8 cellular contexts compared by ENCODE assay signal in genomic region chr12:116015525-116015924, GRCh38.
DNase-seq lines count a peak whose midpoint lies in the region; ATAC-seq, FAIRE-seq and TF ChIP-seq lines count a peak whose summit lies in the region.

No MANE protein-coding gene starts in this region.

- no peaks in the 10 kb centered on the region for H3K4me1 Mint-ChIP-seq in astrocyte (ENCODE audit: low read depth, unreplicated experiment)

- peaks cover 2% of the 10 kb centered on the region for H3K36me3 Mint-ChIP-seq in astrocyte (ENCODE audit: low read depth, unreplicated experiment)

- TF ChIP-seq CTCF in astrocyte (IDR thresholded peaks at IDR 0.05; ENCODE audit: insufficient read depth, low read depth, low read length) (peak; percentile 55), testis (IDR thresholded peaks at IDR 0.05) (peak; percentile 34 to 47 (median 46))

- no peak overlapping the region for H3K4me2 ChIP-seq in astrocyte (ENCODE audit: low read length)

- no peaks in the 10 kb centered on the region for H3K9me3 ChIP-seq in astrocyte (ENCODE audit: insufficient read depth, low read depth, low read length)
- no peaks in the 10 kb centered on the region for H3K9me3 ChIP-seq in testis

- no peaks in the 10 kb centered on the region for H3K79me2 ChIP-seq in astrocyte (ENCODE audit: insufficient read depth, low read length)

- ATAC-seq in HG03354 (IDR thresholded peaks at IDR 0.05; ENCODE audit: poor library complexity, severe bottlenecking, unreplicated experiment), result no peak

- DNase-seq in NCI-H82 (lab: John Stamatoyannopoulos, UW) (peak; percentile 26), NCI-H82 treated with DMSO at 0.1 percent for 48 hours (lab: John Stamatoyannopoulos, UW; ENCODE audit: unreplicated experiment) (no peak), NCI-H1694 (lab: John Stamatoyannopoulos, UW) (peak; percentile 57), astrocyte (ENCODE audit: low read depth) (peak; percentile 46), iris pigment epithelial cell (ENCODE audit: low read depth) (peak; percentile 72), testis (no peak)
- no peak for DNase-seq in stimulated activated CD4-positive, alpha-beta T cell treated with anti-CD3 and anti-CD28 coated beads, Interleukin-2, amount 100 ng/mL, for 48 hours

- H3K4me1 ChIP-seq in astrocyte (ENCODE audit: insufficient read depth, low read length) (no peaks in the 10 kb centered on the region), testis (peaks cover 6% of the 10 kb centered on the region)

- H3K4me3 Mint-ChIP-seq in astrocyte (ENCODE audit: unreplicated experiment), result no peak overlapping the region

- intact Hi-C loops in testis (cut with DNase I; ENCODE audit: low total_unique reads), result no loop called here

- H3K27me3 ChIP-seq in astrocyte (ENCODE audit: insufficient read depth, low read length) (no peaks in the 10 kb centered on the region), testis (no peaks in the 10 kb centered on the region)

- 35 to 42% methylated on average over 1 of the region's 1 CpG for WGBS in testis, 2 donors

- H3K9ac ChIP-seq in astrocyte (ENCODE audit: low read length), result no peak overlapping the region

- H3K27ac ChIP-seq in astrocyte (ENCODE audit: low read depth, low read length), result no peak overlapping the region
- H3K27ac ChIP-seq in testis, result no peak overlapping the region

- H3K9me3 Mint-ChIP-seq in astrocyte (ENCODE audit: unreplicated experiment), result no peaks in the 10 kb centered on the region

- peak; percentile 73 for FAIRE-seq in astrocyte (lab: Jason Lieb, UNC)

- H3K27me3 Mint-ChIP-seq in astrocyte (ENCODE audit: low read depth, unreplicated experiment), result no peaks in the 10 kb centered on the region

- H2AFZ ChIP-seq in astrocyte (ENCODE audit: low read depth, low read length), result no peak overlapping the region

- no peak for TF ChIP-seq POLR2A in testis (IDR thresholded peaks at IDR 0.05)

- peak overlapping the region; percentile 45 for H3K27ac Mint-ChIP-seq in astrocyte (ENCODE audit: unreplicated experiment)

- peaks cover 18% of the 10 kb centered on the region for H4K20me1 ChIP-seq in astrocyte (ENCODE audit: insufficient read depth, low read length)

- H3K4me3 ChIP-seq in astrocyte (ENCODE audit: insufficient read depth, low read depth, low read length) (no peak overlapping the region), testis (no peak overlapping the region)

- H3K36me3 ChIP-seq in astrocyte (ENCODE audit: insufficient read depth, low read length) (peaks cover 44% of the 10 kb centered on the region), testis (ENCODE audit: low read depth, missing control alignments) (no peaks in the 10 kb centered on the region)

Comparison
In these comparisons a context has a peak if more than half of its experiments do, and no peak if none do; other contexts are left out.
1. DNase-seq: peak in NCI-H82 (single experiment), NCI-H1694 (single experiment), astrocyte (single experiment) and iris pigment epithelial cell (single experiment); none in NCI-H82 treated with DMSO at 0.1 percent for 48 hours (single experiment), testis (single experiment) and stimulated activated CD4-positive, alpha-beta T cell treated with anti-CD3 and anti-CD28 coated beads, Interleukin-2, amount 100 ng/mL, for 48 hours (0 of 2).